Comparison of ENCODE assay signal across 18 cellular contexts in genomic region chr7:117630907-117631564, GRCh38.
"Had no signal": no experiment of that assay in that cellular context is flagged by ENCODE, and none has a peak within 500 bp of the region (broad histone marks: within the 10 kb centered on the region; RNA-seq: fewer than 3 reads in every experiment).

No MANE protein-coding gene starts in this region.

- DNase-seq: activated CD4-positive, alpha-beta T cell treated with anti-CD3 and anti-CD28 coated beads, Interleukin-2, amount 50 U/mL, for 1 hour; activated gamma-delta T cell; adrenal gland; dermis blood vessel endothelial cell; effector memory CD4-positive, alpha-beta T cell; heart left ventricle; nucleus accumbens; spleen; stimulated activated CD4-positive, alpha-beta T cell treated with anti-CD3 and anti-CD28 coated beads, Interleukin-4, amount 100 ng/mL, for 4 hours; stimulated activated naive B cell treated with anti-CD40 and anti-IgM and Interleukin-4, amounts not matched to agents 10 μg/mL and 1 μg/mL and 100 μg/mL, for 72 hours; T-helper 1 cell; T-helper 9 cell had no signal

- H3K4me1 ChIP-seq: adrenal gland, esophagus muscularis mucosa, gastroesophageal sphincter, heart left ventricle, spleen had no signal

- H3K27ac Mint-ChIP-seq: activated T-cell treated with anti-CD3 and anti-CD28 coated beads, Interleukin-2, amount 50 U/mL, for 72 hours; natural killer cell treated with Interleukin-12 subunit alpha and Interleukin-12 subunit beta and Interleukin-15 and Interleukin-18, amount 100 ng/mL, for 72 hours had no signal

- ATAC-seq: activated naive CD4-positive, alpha-beta T cell treated with anti-CD3 and anti-CD28 coated beads, Interleukin-2, amount 50 U/mL, for 72 hours; activated T-cell treated with anti-CD3 and anti-CD28 coated beads, Interleukin-2, amount 50 U/mL, for 72 hours; gastroesophageal sphincter; heart left ventricle; natural killer cell treated with Interleukin-12 subunit alpha and Interleukin-12 subunit beta and Interleukin-15 and Interleukin-18, amount 100 ng/mL, for 72 hours; stimulated activated naive B cell treated with anti-CD40 and anti-IgM and Interleukin-4, amounts not matched to agents 10 μg/mL and 1 μg/mL and 100 μg/mL, for 72 hours had no signal

- H3K27me3 ChIP-seq: adrenal gland, cardiac muscle cell, esophagus muscularis mucosa, gastroesophageal sphincter, heart left ventricle, spleen had no signal

- H3K36me3 Mint-ChIP-seq: activated naive CD4-positive, alpha-beta T cell treated with anti-CD3 and anti-CD28 coated beads, Interleukin-2, amount 50 U/mL, for 72 hours; natural killer cell treated with Interleukin-12 subunit alpha and Interleukin-12 subunit beta and Interleukin-15 and Interleukin-18, amount 100 ng/mL, for 72 hours; stimulated activated naive B cell treated with anti-CD40 and anti-IgM and Interleukin-4, amounts not matched to agents 10 μg/mL and 1 μg/mL and 100 μg/mL, for 72 hours had no signal

- H3K27ac ChIP-seq: adrenal gland, cardiac muscle cell, esophagus muscularis mucosa, gastroesophageal sphincter, heart left ventricle, spleen had no signal

- H3K9me3 ChIP-seq: adrenal gland, esophagus muscularis mucosa, gastroesophageal sphincter, spleen had no signal

- H3K27me3 Mint-ChIP-seq: natural killer cell treated with Interleukin-12 subunit alpha and Interleukin-12 subunit beta and Interleukin-15 and Interleukin-18, amount 100 ng/mL, for 72 hours; stimulated activated naive B cell treated with anti-CD40 and anti-IgM and Interleukin-4, amounts not matched to agents 10 μg/mL and 1 μg/mL and 100 μg/mL, for 72 hours had no signal

- H3K36me3 ChIP-seq: adrenal gland, cardiac muscle cell, esophagus muscularis mucosa, gastroesophageal sphincter, heart left ventricle, spleen had no signal

- H3K4me3 ChIP-seq: adrenal gland, cardiac muscle cell, esophagus muscularis mucosa, gastroesophageal sphincter, heart left ventricle, spleen had no signal

- H3K4me1 Mint-ChIP-seq: stimulated activated naive B cell treated with anti-CD40 and anti-IgM and Interleukin-4, amounts not matched to agents 10 μg/mL and 1 μg/mL and 100 μg/mL, for 72 hours had no signal

- H3K4me3 Mint-ChIP-seq: activated T-cell treated with anti-CD3 and anti-CD28 coated beads, Interleukin-2, amount 50 U/mL, for 72 hours; natural killer cell treated with Interleukin-12 subunit alpha and Interleukin-12 subunit beta and Interleukin-15 and Interleukin-18, amount 100 ng/mL, for 72 hours; stimulated activated naive B cell treated with anti-CD40 and anti-IgM and Interleukin-4, amounts not matched to agents 10 μg/mL and 1 μg/mL and 100 μg/mL, for 72 hours had no signal
